Comparison of ENCODE assay signal across 19 cellular contexts in genomic region chr12:78164154-78164553, GRCh38.
DNase-seq lines count a peak whose midpoint lies in the region; ATAC-seq and TF ChIP-seq lines count a peak whose summit lies in the region.
"Had no signal": no experiment of that assay in that cellular context is flagged by ENCODE, and none has a peak within 500 bp of the region (broad histone marks: within the 10 kb centered on the region; RNA-seq: fewer than 3 reads in every experiment).

No MANE protein-coding gene starts in this region.

- no peak overlapping the region; the same call in 1 of the 2 replicates for H3K4me3 ChIP-seq in OCI-LY3 (ENCODE audit: low read length)
- H3K4me3 ChIP-seq: A549, GM23338, HAP-1, SK-N-MC had no signal

- H3K9ac ChIP-seq in OCI-LY3 (ENCODE audit: low read length) = no peak overlapping the region

- no peaks in the 10 kb centered on the region for H3K36me3 ChIP-seq in OCI-LY3 (replicated peaks; ENCODE audit: low read depth, low read length)
- H3K36me3 ChIP-seq: HAP-1 had no signal

- H2AFZ ChIP-seq in OCI-LY3 (ENCODE audit: low read depth, low read length) = no peak overlapping the region
- H2AFZ ChIP-seq: GM23338 had no signal

- H3K27ac ChIP-seq in OCI-LY3 (ENCODE audit: low read length) (peak overlapping the region; percentile 13; the same call in 1 of the 2 replicates), substantia nigra (ENCODE audit: low read depth, low read length, poor library complexity, severe bottlenecking) (no peak overlapping the region)
- H3K27ac ChIP-seq: A549, SK-N-MC had no signal

- DNase-seq in pons (ENCODE audit: low spot score) = no peak
- DNase-seq in NCI-H128 (lab: John Stamatoyannopoulos, UW; ENCODE audit: unreplicated experiment) = no peak
- DNase-seq in substantia nigra (lab: John Stamatoyannopoulos, UW) = no peak
- DNase-seq: Kasumi-1, NCI-H1105, NCI-H1694 treated with DMSO at 0.1 percent for 48 hours, NCI-H2081 treated with DMSO at 0.1 percent for 48 hours, NCI-H2171 treated with DMSO at 0.1 percent for 48 hours, NCI-H446, NCI-H526, Right ventricle myocardium superior had no signal

- H3K4me2 ChIP-seq in OCI-LY3 (ENCODE audit: low read length) = peak overlapping the region; percentile 27
- H3K4me2 ChIP-seq: A549, GM23338 had no signal

- TF ChIP-seq CTCF in OCI-LY3 (IDR thresholded peaks at IDR 0.05; ENCODE audit: low read depth, low read length) = no peak

- H3K9me3 ChIP-seq in OCI-LY3 (ENCODE audit: insufficient read depth, low read length) = no peaks in the 10 kb centered on the region
- H3K9me3 ChIP-seq: A549, HAP-1 had no signal

- ATAC-seq in GM18511 (IDR thresholded peaks at IDR 0.05; ENCODE audit: unreplicated experiment) (peak; percentile 48), GM21360 (IDR thresholded peaks at IDR 0.05; ENCODE audit: unreplicated experiment) (peak; percentile 55), HG03565 (IDR thresholded peaks at IDR 0.05; ENCODE audit: unreplicated experiment) (peak; percentile 49)
- ATAC-seq: A549, GM23338 had no signal

- peaks cover 15% of the 10 kb centered on the region for H3K4me1 ChIP-seq in OCI-LY3 (ENCODE audit: low read length)
- H3K4me1 ChIP-seq: A549, HAP-1 had no signal

- H3K79me2 ChIP-seq in OCI-LY3 (ENCODE audit: low read length) = no peaks in the 10 kb centered on the region

- H4K20me1 ChIP-seq in OCI-LY3 (ENCODE audit: insufficient read depth, low read length) = no peaks in the 10 kb centered on the region

- no peaks in the 10 kb centered on the region for H3K27me3 ChIP-seq in OCI-LY3 (ENCODE audit: low read depth, low read length)
